Comparison of ENCODE assay signal across 8 cellular contexts in genomic region chr10:3850999-3851937, GRCh38.
A peak's percentile ranks its signal among the peaks of the same experiment; 100 is the strongest.
DNase-seq lines count a peak whose midpoint lies in the region; TF ChIP-seq lines count a peak whose summit lies in the region.

No MANE protein-coding gene starts in this region.

- H3K27me3 Mint-ChIP-seq in CD4-positive, alpha-beta memory T cell: no peaks in the 10 kb centered on the region

- peaks cover 29% of the 10 kb centered on the region for H3K4me1 ChIP-seq in CD4-positive, alpha-beta memory T cell (ENCODE audit: insufficient read depth, low read length)

- CTCF ChIA-PET in CD4-positive, alpha-beta memory T cell (lab: Charles Lee; ENCODE audit: partially characterized antibody): interaction anchor here (0.7 to 1.6 kb wide), 8 partner anchors 16 to 120 kb away, joined by 3 to 5 read pairs (median 4); partner anchors contain the start of gene KLF6
- CTCF ChIA-PET in RWPE1 (lab: Yijun Ruan, JAX): interaction anchor here (0.6 to 0.7 kb wide), 3 partner anchors 20 to 688 kb away, joined by 3 to 5 read pairs (median 3); no protein-coding TSS in a partner anchor

- peak overlapping the region; percentile 59 for H3K27ac ChIP-seq in CD4-positive, alpha-beta memory T cell (ENCODE audit: low read depth, low read length)
- peak overlapping the region; percentile 90 for H3K27ac ChIP-seq in RWPE1

- H3K9me3 Mint-ChIP-seq in CD4-positive, alpha-beta memory T cell: peaks cover 0 to 2% (median 0%) of the 10 kb centered on the region in 8 donors

- no peaks in the 10 kb centered on the region for H3K36me3 Mint-ChIP-seq in CD4-positive, alpha-beta memory T cell

- peak overlapping the region in 5 of 8 donors; percentile 21 to 69 (median 31) for H3K4me3 Mint-ChIP-seq in CD4-positive, alpha-beta memory T cell

- H3K36me3 ChIP-seq in CD4-positive, alpha-beta memory T cell (ENCODE audit: insufficient read depth, low read length): no peaks in the 10 kb centered on the region

- no peaks in the 10 kb centered on the region for H3K9me3 ChIP-seq in CD4-positive, alpha-beta memory T cell (ENCODE audit: control insufficient read depth in 1 of 2, low read length in 2 of 2)

- intact Hi-C loops in CD4-positive, alpha-beta memory T cell (cut with micrococcal nuclease): no loop called here

- H3K27ac Mint-ChIP-seq in CD4-positive, alpha-beta memory T cell: peak overlapping the region; percentile 81 to 98 (median 92)

- peaks cover 15 to 41% (median 30%) of the 10 kb centered on the region in 4 donors for H3K4me1 Mint-ChIP-seq in CD4-positive, alpha-beta memory T cell

- no peak for DNase-seq in CD4-positive, alpha-beta memory T cell
- peak; percentile 92 for DNase-seq in HCEC 1CT
- DNase-seq in RWPE1 (ENCODE audit: low spot score): peak; percentile 63
- DNase-seq in epithelial cell of esophagus (ENCODE audit: low read depth): peak; percentile 98
- peak; percentile 79 for DNase-seq in non-pigmented ciliary epithelial cell (ENCODE audit: low read depth)
- DNase-seq in NCI-H2196 treated with DMSO at 0.1 percent for 48 hours (lab: John Stamatoyannopoulos, UW; ENCODE audit: unreplicated experiment): no peak
- DNase-seq in NCI-H524 (lab: John Stamatoyannopoulos, UW): no peak
- DNase-seq in cortex of kidney (lab: John Stamatoyannopoulos, UW): no peak

- H3K4me3 ChIP-seq in CD4-positive, alpha-beta memory T cell (ENCODE audit: low read length in 2 of 2): no peak overlapping the region
- H3K4me3 ChIP-seq in epithelial cell of esophagus (ENCODE audit: low read length): no peak overlapping the region

- TF ChIP-seq CTCF in RWPE1 (conservative IDR thresholded peaks at IDR 0.05; ENCODE audit: low read depth) (no peak), epithelial cell of esophagus (IDR thresholded peaks at IDR 0.05; ENCODE audit: insufficient read depth, low read depth, low read length, missing control alignments) (no peak)

- POLR2A ChIA-PET in CD4-positive, alpha-beta memory T cell (lab: Charles Lee; ENCODE audit: partially characterized antibody): interaction anchor here (0.7 to 10.1 kb wide), 26 partner anchors 15 to 224 kb away, joined by 3 to 253 read pairs (median 6); partner anchors contain the start of gene KLF6
- POLR2A ChIA-PET in RWPE1 (lab: Yijun Ruan, JAX; ENCODE audit: low non-redundant PET): no interaction called here

- no peaks in the 10 kb centered on the region for H3K27me3 ChIP-seq in CD4-positive, alpha-beta memory T cell (ENCODE audit: insufficient read depth, low read length)

Comparison
In these comparisons a context has a peak if more than half of its experiments do, and no peak if none do; other contexts are left out.
1. DNase-seq: peak in HCEC 1CT (single experiment), RWPE1 (single experiment), epithelial cell of esophagus (single experiment) and non-pigmented ciliary epithelial cell (single experiment); none in CD4-positive, alpha-beta memory T cell (0 of 5), NCI-H2196 treated with DMSO at 0.1 percent for 48 hours (single experiment), NCI-H524 (0 of 2) and cortex of kidney (single experiment).